In the genomic region with DNA sequence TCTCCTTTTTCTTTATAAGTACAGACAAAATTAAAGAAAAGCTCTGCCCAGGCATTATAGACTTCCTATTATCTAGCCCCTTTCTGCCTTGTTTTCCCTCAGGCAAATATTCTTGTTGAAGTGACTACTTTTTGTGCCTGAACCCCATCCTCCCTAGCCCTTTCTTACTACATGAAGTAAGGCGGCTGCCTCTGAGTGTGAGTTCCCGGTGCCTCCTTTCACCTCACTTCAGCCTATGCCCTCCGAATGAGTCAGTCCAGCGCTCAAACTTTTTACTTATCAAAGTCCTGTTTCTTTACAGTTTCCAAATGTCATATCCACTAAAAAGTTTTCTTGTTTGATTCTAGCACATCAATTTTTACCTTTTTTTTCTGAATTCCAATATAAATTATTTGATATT, we compare ENCODE assay signal across 19 cellular contexts.
"Had no signal": no experiment of that assay in that cellular context is flagged by ENCODE, and none has a peak within 500 bp of the region (broad histone marks: within the 10 kb centered on the region; RNA-seq: fewer than 3 reads in every experiment).

No MANE protein-coding gene starts in this region.

- ATAC-seq: effector memory CD8-positive, alpha-beta T cell; esophagus mucosa; foreskin keratinocyte; gastroesophageal sphincter; heart right ventricle; left cardiac atrium; left lung; left ventricle myocardium superior; lower lobe of right lung; mucosa of descending colon had no signal

- H3K27ac ChIP-seq: colonic mucosa, epithelial cell of prostate, esophagus squamous epithelium, foreskin keratinocyte, gastroesophageal sphincter, heart right ventricle, left lung, lower lobe of right lung had no signal

- H3K4me3 ChIP-seq: colonic mucosa, esophagus squamous epithelium, gastroesophageal sphincter, heart right ventricle, left lung, lower lobe of right lung, mucosa of descending colon had no signal

- H3K27me3 ChIP-seq: colonic mucosa, esophagus squamous epithelium, foreskin keratinocyte, gastroesophageal sphincter, heart right ventricle, left lung had no signal

- DNase-seq: colonic mucosa; cortex of kidney; effector CD8-positive, alpha-beta T cell; effector memory CD8-positive, alpha-beta T cell; endodermal cell; erythroblast; esophagus squamous epithelium; foreskin keratinocyte; heart right ventricle; hippocampal formation; left cardiac atrium; left lung; left ventricle myocardium superior; lower lobe of right lung; mesenchymal stem cell; mucosa of descending colon had no signal

- H3K9me3 ChIP-seq: colonic mucosa, esophagus squamous epithelium, gastroesophageal sphincter, heart right ventricle, left lung, lower lobe of right lung, mucosa of descending colon had no signal

- H3K4me1 ChIP-seq: colonic mucosa, esophagus squamous epithelium, gastroesophageal sphincter, heart right ventricle, left lung, lower lobe of right lung had no signal

- H3K36me3 ChIP-seq: colonic mucosa, esophagus squamous epithelium, gastroesophageal sphincter, heart right ventricle, left lung, lower lobe of right lung had no signal
